ENCODE assay signal across 19 cellular contexts in genomic region chr10:105354010-105354409, GRCh38.
"Had no signal": no experiment of that assay in that cellular context is flagged by ENCODE, and none has a peak within 500 bp of the region (broad histone marks: within the 10 kb centered on the region; RNA-seq: fewer than 3 reads in every experiment).

No MANE protein-coding gene starts in this region.

- H3K36me3 ChIP-seq: SJSA1 had no signal

- DNase-seq: KBM-7, MV-4-11, NCI-H1048, NCI-H1105 treated with DMSO at 0.1 percent for 48 hours, NCI-H1417 treated with DMSO at 0.1 percent for 48 hours, NCI-H146, NCI-H1694 treated with DMSO at 0.1 percent for 48 hours, NCI-H1930, NCI-H2081, NCI-H2107, NCI-H2227 treated with DMSO at 0.1 percent for 48 hours, NCI-H524, NCI-H82, Right ventricle myocardium superior, RPMI8226, SIG-M5 had no signal

- H3K4me3 ChIP-seq: SJSA1, SK-N-MC had no signal

- H3K27ac ChIP-seq: HL-60, SJSA1, SK-N-MC had no signal

- H3K4me1 ChIP-seq: SJSA1 had no signal

- H3K27me3 ChIP-seq: SJSA1 had no signal
